Comparison of ENCODE assay signal across 26 cellular contexts in genomic region chr10:132663666-132664365, GRCh38.
DNase-seq lines count a peak whose midpoint lies in the region; ATAC-seq and TF ChIP-seq lines count a peak whose summit lies in the region.
"Had no signal": no experiment of that assay in that cellular context is flagged by ENCODE, and none has a peak within 500 bp of the region (broad histone marks: within the 10 kb centered on the region; RNA-seq: fewer than 3 reads in every experiment).

No MANE protein-coding gene starts in this region.

- POLR2A ChIA-PET in activated CD4-positive, alpha-beta T cell treated with anti-CD3 and anti-CD28 coated beads, Interleukin-2, amount 10 ng/mL, durations not matched to agents 7 days and 5 days (lab: Charles Lee) = no interaction called here
- POLR2A ChIA-PET in WTC11 (lab: Charles Lee) = no interaction called here

- H3K23me2 ChIP-seq in H9 (ENCODE audit: insufficient read length, low read depth, low read length, poor library complexity, severe bottlenecking) = no peaks in the 10 kb centered on the region

- H3K14ac ChIP-seq in H9 (ENCODE audit: insufficient read depth, low read length) = no peak overlapping the region

- CTCF ChIA-PET in activated CD4-positive, alpha-beta T cell treated with anti-CD3 and anti-CD28 coated beads, Interleukin-2, amount 10 ng/mL, durations not matched to agents 7 days and 5 days (lab: Charles Lee) = interaction anchor here (1.2 to 1.7 kb wide), 3 partner anchors 8 to 116 kb away, joined by 3 to 5 read pairs (median 5); no protein-coding TSS in a partner anchor
- CTCF ChIA-PET in WTC11 (lab: Charles Lee) = interaction anchor here (1.3 kb wide), 1 partner anchor 9 kb away, joined by 4 read pairs; no protein-coding TSS in a partner anchor

- H3K79me2 ChIP-seq in H9 (ENCODE audit: insufficient read depth, low read length) = no peaks in the 10 kb centered on the region

- no peak overlapping the region for H2BK20ac ChIP-seq in H9 (ENCODE audit: low read depth, low read length, poor library complexity, severe bottlenecking)

- no peak overlapping the region for H3K4me3 Mint-ChIP-seq in activated CD4-positive, alpha-beta T cell treated with anti-CD3 and anti-CD28 coated beads, Interleukin-2, amount 10 ng/mL, durations not matched to agents 7 days and 5 days
- H3K4me3 Mint-ChIP-seq in WTC11 = no peak overlapping the region
- H3K4me3 Mint-ChIP-seq in H9 = no peak overlapping the region
- H3K4me3 Mint-ChIP-seq: activated CD4-positive, alpha-beta T cell treated with anti-CD3 and anti-CD28 coated beads for 36 hours; activated naive CD8-positive, alpha-beta T cell treated with anti-CD3 and anti-CD28 coated beads, Interleukin-2, amount 50 U/mL, for 24 hours; activated T-cell treated with anti-CD3 and anti-CD28 coated beads, Interleukin-2, amount 50 U/mL, for 24 hours; nephron; stimulated activated naive CD8-positive, alpha-beta T cell treated with anti-CD3 and anti-CD28 coated beads, Interleukin-15, amount 100 ng/mL, for 72 hours; T-helper 17 cell had no signal

- H3T11ph ChIP-seq in H9 (ENCODE audit: low read length) = no peak overlapping the region

- H3K4me1 ChIP-seq in H9 (ENCODE audit: insufficient read depth, low read length) = no peaks in the 10 kb centered on the region
- H3K4me1 ChIP-seq: parathyroid adenoma had no signal

- no peaks in the 10 kb centered on the region for H3K9me3 ChIP-seq in H9 (ENCODE audit: control insufficient read depth, low read depth, low read length)
- H3K9me3 ChIP-seq: SK-N-SH, tibial artery had no signal

- no peak overlapping the region for H4K5ac ChIP-seq in H9 (ENCODE audit: insufficient read length, low read depth, low read length)

- no peak overlapping the region for H2BK15ac ChIP-seq in H9 (ENCODE audit: low read depth, low read length)

- H3K79me1 ChIP-seq in H9 (ENCODE audit: insufficient read depth, low read depth, low read length, poor library complexity, severe bottlenecking) = no peaks in the 10 kb centered on the region

- no peaks in the 10 kb centered on the region for H4K20me1 ChIP-seq in H9 (ENCODE audit: control insufficient read depth, insufficient read depth, insufficient read length)

- no peak overlapping the region for H3K56ac ChIP-seq in H9 (ENCODE audit: insufficient read length, low read depth, low read length)

- H3K27me3 Mint-ChIP-seq in activated CD4-positive, alpha-beta T cell treated with anti-CD3 and anti-CD28 coated beads, Interleukin-2, amount 10 ng/mL, durations not matched to agents 7 days and 5 days = no peaks in the 10 kb centered on the region
- H3K27me3 Mint-ChIP-seq in WTC11 (ENCODE audit: low read depth) (no peaks in the 10 kb centered on the region), H9 (ENCODE audit: low read depth) (no peaks in the 10 kb centered on the region)
- H3K27me3 Mint-ChIP-seq: activated CD4-positive, alpha-beta T cell treated with anti-CD3 and anti-CD28 coated beads for 36 hours; activated naive CD8-positive, alpha-beta T cell treated with anti-CD3 and anti-CD28 coated beads, Interleukin-2, amount 50 U/mL, for 24 hours; activated T-cell treated with anti-CD3 and anti-CD28 coated beads, Interleukin-2, amount 50 U/mL, for 24 hours; stimulated activated naive CD8-positive, alpha-beta T cell treated with anti-CD3 and anti-CD28 coated beads, Interleukin-15, amount 100 ng/mL, for 72 hours; T-helper 17 cell had no signal

- H3K18ac ChIP-seq in H9 (ENCODE audit: insufficient read length, low read depth, low read length) = no peak overlapping the region

- H3K27ac ChIP-seq in H9 (ENCODE audit: insufficient read length, low read depth, low read length) = no peak overlapping the region
- H3K27ac ChIP-seq: parathyroid adenoma, tibial artery had no signal

- H2BK12ac ChIP-seq in H9 (ENCODE audit: insufficient read length, low read depth, low read length) = no peak overlapping the region

- H3K4ac ChIP-seq in H9 (ENCODE audit: low read depth, low read length) = no peak overlapping the region

- no peak overlapping the region for H2BK5ac ChIP-seq in H9 (ENCODE audit: insufficient read length, low read length)

- ATAC-seq in WTC11 = 0 out of 2 replicates have a peak, but pooled peaks have one; percentile 20
- ATAC-seq: activated CD4-positive, alpha-beta T cell treated with anti-CD3 and anti-CD28 coated beads for 36 hours; activated naive CD8-positive, alpha-beta T cell treated with anti-CD3 and anti-CD28 coated beads, Interleukin-2, amount 50 U/mL, for 24 hours; left ventricle myocardium superior; sciatic nerve; stimulated activated naive CD8-positive, alpha-beta T cell treated with anti-CD3 and anti-CD28 coated beads, Interleukin-15, amount 100 ng/mL, for 72 hours; T-helper 17 cell had no signal

- no peaks in the 10 kb centered on the region for H3K27me3 ChIP-seq in H9 (ENCODE audit: insufficient read depth, low read length)
- H3K27me3 ChIP-seq: tibial artery had no signal

- H2AFZ ChIP-seq in H9 (ENCODE audit: low read length) = no peak overlapping the region
- H2AFZ ChIP-seq: parathyroid adenoma had no signal

- peaks cover 2% of the 10 kb centered on the region for H3K4me1 Mint-ChIP-seq in activated CD4-positive, alpha-beta T cell treated with anti-CD3 and anti-CD28 coated beads, Interleukin-2, amount 10 ng/mL, durations not matched to agents 7 days and 5 days
- H3K4me1 Mint-ChIP-seq in WTC11 = no peaks in the 10 kb centered on the region
- H3K4me1 Mint-ChIP-seq in H9 = peaks cover 0 to 3% of the 10 kb centered on the region in 2 experiments; a peak in 1 of 4 replicates

- no peak overlapping the region for H4K8ac ChIP-seq in H9 (replicated peaks; ENCODE audit: insufficient read length, low read depth, low read length)

- no peak overlapping the region for H2BK120ac ChIP-seq in H9 (ENCODE audit: low read depth, low read length, poor library complexity, severe bottlenecking)

- TF ChIP-seq CTCF in WTC11 (IDR thresholded peaks at IDR 0.05) (no peak), H9 (conservative IDR thresholded peaks at IDR 0.05) (no peak)

- H3K27ac Mint-ChIP-seq in activated CD4-positive, alpha-beta T cell treated with anti-CD3 and anti-CD28 coated beads, Interleukin-2, amount 10 ng/mL, durations not matched to agents 7 days and 5 days = peak overlapping the region; percentile 54
- H3K27ac Mint-ChIP-seq in WTC11 (no peak overlapping the region), H9 (no peak overlapping the region; a peak in 1 of 7 replicates)
- H3K27ac Mint-ChIP-seq: activated CD4-positive, alpha-beta T cell treated with anti-CD3 and anti-CD28 coated beads for 36 hours; activated naive CD8-positive, alpha-beta T cell treated with anti-CD3 and anti-CD28 coated beads, Interleukin-2, amount 50 U/mL, for 24 hours; activated T-cell treated with anti-CD3 and anti-CD28 coated beads, Interleukin-2, amount 50 U/mL, for 24 hours; nephron; stimulated activated naive CD8-positive, alpha-beta T cell treated with anti-CD3 and anti-CD28 coated beads, Interleukin-15, amount 100 ng/mL, for 72 hours; T-helper 17 cell had no signal

- no peak overlapping the region for H3K9ac ChIP-seq in H9 (ENCODE audit: extremely low read depth, insufficient read length, low read length)
- H3K9ac ChIP-seq: parathyroid adenoma, SK-N-SH had no signal

- no peak overlapping the region for H3K23ac ChIP-seq in H9 (ENCODE audit: insufficient read length, low read depth, low read length)

- H3K36me3 Mint-ChIP-seq in activated CD4-positive, alpha-beta T cell treated with anti-CD3 and anti-CD28 coated beads, Interleukin-2, amount 10 ng/mL, durations not matched to agents 7 days and 5 days (ENCODE audit: low read depth) = no peaks in the 10 kb centered on the region
- H3K36me3 Mint-ChIP-seq in WTC11 (no peaks in the 10 kb centered on the region), H9 (ENCODE audit: insufficient read depth in 1 of 3, low read depth in 3 of 3) (peaks cover 0 to 5% (median 2%) of the 10 kb centered on the region in 3 experiments; a peak in 1 of 7 replicates)

- WGBS in H9 (ENCODE audit: extremely low coverage, insufficient read length, low lambda C conversion rate) = no CpG with 5 or more reads among the region's 29 CpGs

- H2AK5ac ChIP-seq in H9 (ENCODE audit: insufficient read length, low read length) = no peak overlapping the region

- H3K4me2 ChIP-seq in H9 (ENCODE audit: insufficient read depth, insufficient read length, low read length) = no peak overlapping the region
- H3K4me2 ChIP-seq: SK-N-SH had no signal

- H3K9me3 Mint-ChIP-seq in activated CD4-positive, alpha-beta T cell treated with anti-CD3 and anti-CD28 coated beads, Interleukin-2, amount 10 ng/mL, durations not matched to agents 7 days and 5 days = no peaks in the 10 kb centered on the region
- H3K9me3 Mint-ChIP-seq in WTC11 (no peaks in the 10 kb centered on the region), H9 (no peaks in the 10 kb centered on the region; a peak in 1 of 5 replicates)
- H3K9me3 Mint-ChIP-seq: activated naive CD8-positive, alpha-beta T cell treated with anti-CD3 and anti-CD28 coated beads, Interleukin-2, amount 50 U/mL, for 24 hours; activated T-cell treated with anti-CD3 and anti-CD28 coated beads, Interleukin-2, amount 50 U/mL, for 24 hours; stimulated activated naive CD8-positive, alpha-beta T cell treated with anti-CD3 and anti-CD28 coated beads, Interleukin-15, amount 100 ng/mL, for 72 hours had no signal

- DNase-seq in activated CD4-positive, alpha-beta T cell treated with anti-CD3 and anti-CD28 coated beads, Interleukin-2, amount 10 ng/mL, durations not matched to agents 7 days and 5 days = no peak
- DNase-seq in activated CD4-positive, alpha-beta T cell treated with anti-CD3 and anti-CD28 coated beads, Interleukin-2, amount 50 U/mL, for 48 hours = no peak
- no peak for DNase-seq in WTC11 (ENCODE audit: low spot score)
- peak; percentile 23 for DNase-seq in kidney glomerular epithelial cell (lab: John Stamatoyannopoulos, UW)
- DNase-seq in AG08396 (ENCODE audit: low spot score) = no peak
- DNase-seq in NCI-H1092 (lab: John Stamatoyannopoulos, UW) = no peak
- no peak for DNase-seq in NCI-H446 (lab: John Stamatoyannopoulos, UW)
- DNase-seq in H9 = no peak
- DNase-seq: 8988T; activated gamma-delta T cell treated with Interleukin-2 at 50 U/mL for 16 hours; activated naive CD8-positive, alpha-beta T cell treated with anti-CD3 and anti-CD28 coated beads, Interleukin-2, amount 50 U/mL, for 24 hours; activated T-cell treated with anti-CD3 and anti-CD28 coated beads, Interleukin-2, amount 50 U/mL, for 24 hours; KBM-7; left ventricle myocardium superior; NCI-H1694; NCI-H2171; NCI-H526; RPMI8226; SK-N-SH; stimulated activated naive CD8-positive, alpha-beta T cell treated with anti-CD3 and anti-CD28 coated beads, Interleukin-15, amount 100 ng/mL, for 72 hours; T-helper 17 cell; tibial artery had no signal

- H4K91ac ChIP-seq in H9 (ENCODE audit: insufficient read length, low read depth, low read length) = no peak overlapping the region

TF ChIP-seq in WTC11, 78 proteins besides CTCF, POLR2A, EP300 and RAD21 (continues in another document):
- TF ChIP-seq NR2C2 (CRISPR knock-in tag; IDR thresholded peaks at IDR 0.05) (no peak), ZNF317 (CRISPR knock-in tag; IDR thresholded peaks at IDR 0.05; ENCODE audit: borderline replicate concordance, low read depth) (no peak)
